In the genomic region with DNA sequence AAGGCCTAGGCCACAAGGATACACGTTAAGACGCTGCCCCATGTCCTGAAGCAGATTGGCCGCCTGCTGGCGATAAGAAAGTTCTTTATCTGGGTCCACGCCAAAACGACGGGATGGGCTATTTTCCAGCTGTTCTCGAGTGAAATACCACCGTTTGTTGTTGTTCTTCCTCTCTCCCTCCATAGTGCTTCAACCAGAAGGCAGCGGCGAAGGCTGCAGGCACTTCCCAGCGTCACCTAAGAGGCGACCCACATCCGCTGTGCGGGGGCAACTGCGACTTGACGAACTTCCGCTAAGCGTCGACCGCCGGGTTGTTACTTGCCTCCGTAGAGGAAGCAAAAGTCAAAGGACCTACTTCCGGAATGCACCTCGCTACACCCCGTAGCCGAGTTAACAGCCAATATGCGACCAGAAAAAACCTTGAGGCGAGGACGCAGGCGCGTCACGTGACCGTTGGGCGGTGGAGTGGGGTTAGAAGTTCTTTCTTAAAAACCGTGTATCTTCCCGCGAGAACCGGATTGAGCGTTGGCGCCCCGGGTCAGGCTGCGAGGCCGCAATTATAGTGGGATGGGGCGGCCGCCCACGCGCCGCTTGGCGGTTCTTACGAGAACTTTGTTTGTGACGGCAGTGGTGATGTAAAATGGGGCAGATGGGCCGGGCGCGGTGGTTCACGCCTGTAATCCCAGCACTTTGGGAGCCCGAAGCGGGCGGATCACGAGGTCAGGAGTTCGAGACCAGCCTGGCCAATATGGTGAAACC, we compare ENCODE assay signal across 1 cellular context.
TF ChIP-seq lines count a peak whose summit lies in the region.

A gene (minus strand): TSS at position 215 of the 759 bp plus-strand sequence. CDS start 32 bp downstream, at position 183.

TF ChIP-seq in HepG2, 621 proteins besides CTCF, POLR2A, EP300 and RAD21 (continued from another document and continues in another):
- TF ChIP-seq, protein P1, sequence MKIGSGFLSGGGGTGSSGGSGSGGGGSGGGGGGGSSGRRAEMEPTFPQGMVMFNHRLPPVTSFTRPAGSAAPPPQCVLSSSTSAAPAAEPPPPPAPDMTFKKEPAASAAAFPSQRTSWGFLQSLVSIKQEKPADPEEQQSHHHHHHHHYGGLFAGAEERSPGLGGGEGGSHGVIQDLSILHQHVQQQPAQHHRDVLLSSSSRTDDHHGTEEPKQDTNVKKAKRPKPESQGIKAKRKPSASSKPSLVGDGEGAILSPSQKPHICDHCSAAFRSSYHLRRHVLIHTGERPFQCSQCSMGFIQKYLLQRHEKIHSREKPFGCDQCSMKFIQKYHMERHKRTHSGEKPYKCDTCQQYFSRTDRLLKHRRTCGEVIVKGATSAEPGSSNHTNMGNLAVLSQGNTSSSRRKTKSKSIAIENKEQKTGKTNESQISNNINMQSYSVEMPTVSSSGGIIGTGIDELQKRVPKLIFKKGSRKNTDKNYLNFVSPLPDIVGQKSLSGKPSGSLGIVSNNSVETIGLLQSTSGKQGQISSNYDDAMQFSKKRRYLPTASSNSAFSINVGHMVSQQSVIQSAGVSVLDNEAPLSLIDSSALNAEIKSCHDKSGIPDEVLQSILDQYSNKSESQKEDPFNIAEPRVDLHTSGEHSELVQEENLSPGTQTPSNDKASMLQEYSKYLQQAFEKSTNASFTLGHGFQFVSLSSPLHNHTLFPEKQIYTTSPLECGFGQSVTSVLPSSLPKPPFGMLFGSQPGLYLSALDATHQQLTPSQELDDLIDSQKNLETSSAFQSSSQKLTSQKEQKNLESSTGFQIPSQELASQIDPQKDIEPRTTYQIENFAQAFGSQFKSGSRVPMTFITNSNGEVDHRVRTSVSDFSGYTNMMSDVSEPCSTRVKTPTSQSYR (CRISPR knock-in tag; IDR thresholded peaks at IDR 0.05; ENCODE audit: borderline replicate concordance), result no peak
- peak; percentile 53; the same call in 1 of the 2 replicates for TF ChIP-seq KLF9 (CRISPR knock-in tag; IDR thresholded peaks at IDR 0.05; ENCODE audit: low read depth)
- TF ChIP-seq ZNF12 (CRISPR knock-in tag; IDR thresholded peaks at IDR 0.05), result 0 out of 2 replicates have a peak, but pooled peaks have one; percentile 55
- TF ChIP-seq ZBTB7A (CRISPR knock-in tag; IDR thresholded peaks at IDR 0.05), result peak; percentile 64; the same call in 1 of the 2 replicates
- peak; percentile 86; the same call in 1 of the 2 replicates for TF ChIP-seq ZNF253 (CRISPR knock-in tag; IDR thresholded peaks at IDR 0.05; ENCODE audit: borderline replicate concordance)
- peak; percentile 64 for TF ChIP-seq FOXA3 (CRISPR knock-in tag; IDR thresholded peaks at IDR 0.05)
- peak; percentile 86 for TF ChIP-seq POLR2G (IDR thresholded peaks at IDR 0.05; ENCODE audit: low read depth, low read length)
- TF ChIP-seq, protein P2, sequence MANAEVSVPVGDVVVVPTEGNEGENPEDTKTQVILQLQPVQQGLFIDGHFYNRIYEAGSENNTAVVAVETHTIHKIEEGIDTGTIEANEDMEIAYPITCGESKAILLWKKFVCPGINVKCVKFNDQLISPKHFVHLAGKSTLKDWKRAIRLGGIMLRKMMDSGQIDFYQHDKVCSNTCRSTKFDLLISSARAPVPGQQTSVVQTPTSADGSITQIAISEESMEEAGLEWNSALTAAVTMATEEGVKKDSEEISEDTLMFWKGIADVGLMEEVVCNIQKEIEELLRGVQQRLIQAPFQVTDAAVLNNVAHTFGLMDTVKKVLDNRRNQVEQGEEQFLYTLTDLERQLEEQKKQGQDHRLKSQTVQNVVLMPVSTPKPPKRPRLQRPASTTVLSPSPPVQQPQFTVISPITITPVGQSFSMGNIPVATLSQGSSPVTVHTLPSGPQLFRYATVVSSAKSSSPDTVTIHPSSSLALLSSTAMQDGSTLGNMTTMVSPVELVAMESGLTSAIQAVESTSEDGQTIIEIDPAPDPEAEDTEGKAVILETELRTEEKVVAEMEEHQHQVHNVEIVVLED (CRISPR knock-in tag; IDR thresholded peaks at IDR 0.05; ENCODE audit: borderline replicate concordance), result peak; percentile 95
- TF ChIP-seq YEATS4 (CRISPR knock-in tag; IDR thresholded peaks at IDR 0.05; ENCODE audit: borderline replicate concordance), result peak; percentile 81
- no peak for TF ChIP-seq STAT5B (CRISPR knock-in tag; IDR thresholded peaks at IDR 0.05)
- TF ChIP-seq, protein P3, sequence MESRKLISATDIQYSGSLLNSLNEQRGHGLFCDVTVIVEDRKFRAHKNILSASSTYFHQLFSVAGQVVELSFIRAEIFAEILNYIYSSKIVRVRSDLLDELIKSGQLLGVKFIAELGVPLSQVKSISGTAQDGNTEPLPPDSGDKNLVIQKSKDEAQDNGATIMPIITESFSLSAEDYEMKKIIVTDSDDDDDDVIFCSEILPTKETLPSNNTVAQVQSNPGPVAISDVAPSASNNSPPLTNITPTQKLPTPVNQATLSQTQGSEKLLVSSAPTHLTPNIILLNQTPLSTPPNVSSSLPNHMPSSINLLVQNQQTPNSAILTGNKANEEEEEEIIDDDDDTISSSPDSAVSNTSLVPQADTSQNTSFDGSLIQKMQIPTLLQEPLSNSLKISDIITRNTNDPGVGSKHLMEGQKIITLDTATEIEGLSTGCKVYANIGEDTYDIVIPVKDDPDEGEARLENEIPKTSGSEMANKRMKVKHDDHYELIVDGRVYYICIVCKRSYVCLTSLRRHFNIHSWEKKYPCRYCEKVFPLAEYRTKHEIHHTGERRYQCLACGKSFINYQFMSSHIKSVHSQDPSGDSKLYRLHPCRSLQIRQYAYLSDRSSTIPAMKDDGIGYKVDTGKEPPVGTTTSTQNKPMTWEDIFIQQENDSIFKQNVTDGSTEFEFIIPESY (CRISPR knock-in tag; IDR thresholded peaks at IDR 0.05), result 0 out of 2 replicates have a peak, but pooled peaks have one; percentile 8
- no peak for TF ChIP-seq CEBPG (CRISPR knock-in tag; IDR thresholded peaks at IDR 0.05)
- TF ChIP-seq ZNF451 (CRISPR knock-in tag; IDR thresholded peaks at IDR 0.05), result peak; percentile 69; the same call in 1 of the 2 replicates
- TF ChIP-seq, protein P4, sequence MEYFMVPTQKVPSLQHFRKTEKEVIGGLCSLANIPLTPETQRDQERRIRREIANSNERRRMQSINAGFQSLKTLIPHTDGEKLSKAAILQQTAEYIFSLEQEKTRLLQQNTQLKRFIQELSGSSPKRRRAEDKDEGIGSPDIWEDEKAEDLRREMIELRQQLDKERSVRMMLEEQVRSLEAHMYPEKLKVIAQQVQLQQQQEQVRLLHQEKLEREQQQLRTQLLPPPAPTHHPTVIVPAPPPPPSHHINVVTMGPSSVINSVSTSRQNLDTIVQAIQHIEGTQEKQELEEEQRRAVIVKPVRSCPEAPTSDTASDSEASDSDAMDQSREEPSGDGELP (IDR thresholded peaks at IDR 0.05; ENCODE audit: borderline replicate concordance, low read depth), result peak; percentile 57; the same call in 1 of the 2 replicates
- TF ChIP-seq, protein P5, sequence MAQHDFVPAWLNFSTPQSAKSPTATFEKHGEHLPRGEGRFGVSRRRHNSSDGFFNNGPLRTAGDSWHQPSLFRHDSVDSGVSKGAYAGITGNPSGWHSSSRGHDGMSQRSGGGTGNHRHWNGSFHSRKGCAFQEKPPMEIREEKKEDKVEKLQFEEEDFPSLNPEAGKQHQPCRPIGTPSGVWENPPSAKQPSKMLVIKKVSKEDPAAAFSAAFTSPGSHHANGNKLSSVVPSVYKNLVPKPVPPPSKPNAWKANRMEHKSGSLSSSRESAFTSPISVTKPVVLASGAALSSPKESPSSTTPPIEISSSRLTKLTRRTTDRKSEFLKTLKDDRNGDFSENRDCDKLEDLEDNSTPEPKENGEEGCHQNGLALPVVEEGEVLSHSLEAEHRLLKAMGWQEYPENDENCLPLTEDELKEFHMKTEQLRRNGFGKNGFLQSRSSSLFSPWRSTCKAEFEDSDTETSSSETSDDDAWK (CRISPR knock-in tag; IDR thresholded peaks at IDR 0.05), result no peak
- TF ChIP-seq, protein P6, sequence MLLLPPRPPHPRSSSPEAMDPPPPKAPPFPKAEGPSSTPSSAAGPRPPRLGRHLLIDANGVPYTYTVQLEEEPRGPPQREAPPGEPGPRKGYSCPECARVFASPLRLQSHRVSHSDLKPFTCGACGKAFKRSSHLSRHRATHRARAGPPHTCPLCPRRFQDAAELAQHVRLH (CRISPR knock-in tag; IDR thresholded peaks at IDR 0.05; ENCODE audit: borderline replicate concordance, low read depth), result peak; percentile 70; the same call in 1 of the 2 replicates
- TF ChIP-seq GATA4 (IDR thresholded peaks at IDR 0.05; ENCODE audit: borderline replicate concordance, low read depth), result no peak
- TF ChIP-seq, protein P7, sequence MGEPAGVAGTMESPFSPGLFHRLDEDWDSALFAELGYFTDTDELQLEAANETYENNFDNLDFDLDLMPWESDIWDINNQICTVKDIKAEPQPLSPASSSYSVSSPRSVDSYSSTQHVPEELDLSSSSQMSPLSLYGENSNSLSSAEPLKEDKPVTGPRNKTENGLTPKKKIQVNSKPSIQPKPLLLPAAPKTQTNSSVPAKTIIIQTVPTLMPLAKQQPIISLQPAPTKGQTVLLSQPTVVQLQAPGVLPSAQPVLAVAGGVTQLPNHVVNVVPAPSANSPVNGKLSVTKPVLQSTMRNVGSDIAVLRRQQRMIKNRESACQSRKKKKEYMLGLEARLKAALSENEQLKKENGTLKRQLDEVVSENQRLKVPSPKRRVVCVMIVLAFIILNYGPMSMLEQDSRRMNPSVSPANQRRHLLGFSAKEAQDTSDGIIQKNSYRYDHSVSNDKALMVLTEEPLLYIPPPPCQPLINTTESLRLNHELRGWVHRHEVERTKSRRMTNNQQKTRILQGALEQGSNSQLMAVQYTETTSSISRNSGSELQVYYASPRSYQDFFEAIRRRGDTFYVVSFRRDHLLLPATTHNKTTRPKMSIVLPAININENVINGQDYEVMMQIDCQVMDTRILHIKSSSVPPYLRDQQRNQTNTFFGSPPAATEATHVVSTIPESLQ (CRISPR knock-in tag; conservative IDR thresholded peaks at IDR 0.05), result 0 out of 2 replicates have a peak, but pooled peaks have one; percentile 36
- no peak; the same call in 1 of the 2 replicates for TF ChIP-seq KDM3A (CRISPR knock-in tag; IDR thresholded peaks at IDR 0.05; ENCODE audit: low read depth)
- TF ChIP-seq SAFB2 (CRISPR knock-in tag; IDR thresholded peaks at IDR 0.05; ENCODE audit: borderline replicate concordance, low read depth), result no peak; the same call in 1 of the 2 replicates
- TF ChIP-seq SP1 (IDR thresholded peaks at IDR 0.05), result no peak
- TF ChIP-seq SP1 (CRISPR knock-in tag; IDR thresholded peaks at IDR 0.05), result no peak; the same call in 1 of the 2 replicates
- TF ChIP-seq ZNF510 (CRISPR knock-in tag; IDR thresholded peaks at IDR 0.05; ENCODE audit: low read depth), result no peak
- TF ChIP-seq ZNF17 (CRISPR knock-in tag; IDR thresholded peaks at IDR 0.05), result no peak
- no peak for TF ChIP-seq ZFP36 (IDR thresholded peaks at IDR 0.05; ENCODE audit: borderline replicate concordance, low read depth, low read length, partially characterized antibody)
- peak; percentile 86 for TF ChIP-seq RXRB (CRISPR knock-in tag; IDR thresholded peaks at IDR 0.05; ENCODE audit: borderline replicate concordance)
- TF ChIP-seq ZNF333 (CRISPR knock-in tag; IDR thresholded peaks at IDR 0.05; ENCODE audit: borderline replicate concordance), result peak; percentile 87; the same call in 1 of the 2 replicates
- TF ChIP-seq ARNT2 (CRISPR knock-in tag; IDR thresholded peaks at IDR 0.05; ENCODE audit: low read depth), result peak; percentile 88
- TF ChIP-seq RFX1 (IDR thresholded peaks at IDR 0.05), result no peak
- TF ChIP-seq ZSCAN9 (CRISPR knock-in tag; IDR thresholded peaks at IDR 0.05; ENCODE audit: borderline replicate concordance), result peak; percentile 91
- peak; percentile 75; the same call in 1 of the 2 replicates for TF ChIP-seq ZNF737 (CRISPR knock-in tag; IDR thresholded peaks at IDR 0.05; ENCODE audit: borderline replicate concordance)
- TF ChIP-seq NCOA1 (CRISPR knock-in tag; IDR thresholded peaks at IDR 0.05), result no peak
- no peak for TF ChIP-seq TCF7 (IDR thresholded peaks at IDR 0.05; ENCODE audit: low read depth)
- no peak for TF ChIP-seq JUN (CRISPR knock-in tag; IDR thresholded peaks at IDR 0.05)
- no peak for TF ChIP-seq TCF7L2 (IDR thresholded peaks at IDR 0.05; ENCODE audit: low read depth, low read length)
- peak; percentile 22; the same call in 1 of the 2 replicates for TF ChIP-seq CENPT (CRISPR knock-in tag; IDR thresholded peaks at IDR 0.05; ENCODE audit: low read depth)
- TF ChIP-seq, protein P8, sequence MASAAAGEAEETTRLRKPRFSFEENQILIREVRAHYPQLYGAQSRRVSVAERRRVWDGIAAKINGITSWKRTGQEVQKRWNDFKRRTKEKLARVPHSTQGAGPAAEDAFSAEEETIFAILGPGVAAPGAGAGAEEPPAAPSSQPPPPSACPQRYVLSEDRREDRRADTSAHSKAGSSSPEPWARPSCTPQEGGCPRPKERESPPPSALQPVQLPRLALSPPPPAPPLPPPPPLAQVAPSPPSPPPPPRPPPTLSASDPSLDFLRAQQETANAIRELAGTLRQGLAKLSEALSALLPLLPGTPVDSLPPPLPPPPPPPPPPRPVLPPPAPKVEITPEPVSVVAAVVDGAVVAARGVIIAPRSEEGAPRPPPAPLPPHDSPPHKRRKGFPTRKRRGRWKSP (CRISPR knock-in tag; IDR thresholded peaks at IDR 0.05), result peak; percentile 89; the same call in 1 of the 2 replicates
- TF ChIP-seq, protein P9, sequence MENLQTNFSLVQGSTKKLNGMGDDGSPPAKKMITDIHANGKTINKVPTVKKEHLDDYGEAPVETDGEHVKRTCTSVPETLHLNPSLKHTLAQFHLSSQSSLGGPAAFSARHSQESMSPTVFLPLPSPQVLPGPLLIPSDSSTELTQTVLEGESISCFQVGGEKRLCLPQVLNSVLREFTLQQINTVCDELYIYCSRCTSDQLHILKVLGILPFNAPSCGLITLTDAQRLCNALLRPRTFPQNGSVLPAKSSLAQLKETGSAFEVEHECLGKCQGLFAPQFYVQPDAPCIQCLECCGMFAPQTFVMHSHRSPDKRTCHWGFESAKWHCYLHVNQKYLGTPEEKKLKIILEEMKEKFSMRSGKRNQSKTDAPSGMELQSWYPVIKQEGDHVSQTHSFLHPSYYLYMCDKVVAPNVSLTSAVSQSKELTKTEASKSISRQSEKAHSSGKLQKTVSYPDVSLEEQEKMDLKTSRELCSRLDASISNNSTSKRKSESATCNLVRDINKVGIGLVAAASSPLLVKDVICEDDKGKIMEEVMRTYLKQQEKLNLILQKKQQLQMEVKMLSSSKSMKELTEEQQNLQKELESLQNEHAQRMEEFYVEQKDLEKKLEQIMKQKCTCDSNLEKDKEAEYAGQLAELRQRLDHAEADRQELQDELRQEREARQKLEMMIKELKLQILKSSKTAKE (CRISPR knock-in tag; IDR thresholded peaks at IDR 0.05; ENCODE audit: borderline replicate concordance), result no peak
- TF ChIP-seq POLR2AphosphoS5 (IDR thresholded peaks at IDR 0.05; ENCODE audit: low read depth, low read length), result peak; percentile 91
- TF ChIP-seq MTA3 (CRISPR knock-in tag; IDR thresholded peaks at IDR 0.05), result no peak
- no peak for TF ChIP-seq ZNF749 (CRISPR knock-in tag; IDR thresholded peaks at IDR 0.05; ENCODE audit: borderline replicate concordance)
- TF ChIP-seq TBX3 (IDR thresholded peaks at IDR 0.05; ENCODE audit: borderline replicate concordance), result peak; percentile 80; the same call in 1 of the 2 replicates
- TF ChIP-seq, protein P10, sequence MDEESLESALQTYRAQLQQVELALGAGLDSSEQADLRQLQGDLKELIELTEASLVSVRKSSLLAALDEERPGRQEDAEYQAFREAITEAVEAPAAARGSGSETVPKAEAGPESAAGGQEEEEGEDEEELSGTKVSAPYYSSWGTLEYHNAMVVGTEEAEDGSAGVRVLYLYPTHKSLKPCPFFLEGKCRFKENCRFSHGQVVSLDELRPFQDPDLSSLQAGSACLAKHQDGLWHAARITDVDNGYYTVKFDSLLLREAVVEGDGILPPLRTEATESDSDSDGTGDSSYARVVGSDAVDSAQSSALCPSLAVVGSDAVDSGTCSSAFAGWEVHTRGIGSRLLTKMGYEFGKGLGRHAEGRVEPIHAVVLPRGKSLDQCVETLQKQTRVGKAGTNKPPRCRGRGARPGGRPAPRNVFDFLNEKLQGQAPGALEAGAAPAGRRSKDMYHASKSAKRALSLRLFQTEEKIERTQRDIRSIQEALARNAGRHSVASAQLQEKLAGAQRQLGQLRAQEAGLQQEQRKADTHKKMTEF (CRISPR knock-in tag; IDR thresholded peaks at IDR 0.05), result peak; percentile 85
